In genomic region chr2:130865401-130865800, GRCh38 we compare ENCODE assay signal across 20 cellular contexts. TPM values are rescaled to one million over a fixed set of nuclear protein-coding genes. Genes with fewer than 3 reads are reported as not detected.
A peak's percentile ranks its signal among the peaks of the same experiment; 100 is the strongest.
DNase-seq lines count a peak whose midpoint lies in the region; ATAC-seq and TF ChIP-seq lines count a peak whose summit lies in the region.
"Had no signal": no experiment of that assay in that cellular context is flagged by ENCODE, and none has a peak within 500 bp of the region (broad histone marks: within the 10 kb centered on the region; RNA-seq: fewer than 3 reads in every experiment).

No MANE protein-coding gene starts in this region.

- H3K4me2 ChIP-seq in mesendoderm (ENCODE audit: low read length) = no peak overlapping the region

- DNase-seq in AG04450 (ENCODE audit: low read depth, low spot score) (no peak), H7 (peak; percentile 57), endodermal cell (peak; percentile 59), mesendoderm (peak; percentile 40), adrenal gland (no peak)
- DNase-seq: activated B cell treated with CpG ODN at 0.5 μM for 24 hours; activated CD4-positive, alpha-beta T cell treated with anti-CD3 and anti-CD28 coated beads, Interleukin-2, amount 50 U/mL, for 4 hours; activated naive CD8-positive, alpha-beta T cell treated with anti-CD3 and anti-CD28 coated beads for 36 hours; CD4-positive, CD25-positive, alpha-beta regulatory T cell; DMS 273 treated with DMSO at 0.1 percent for 48 hours; hypothalamus; nephron progenitor cell; stimulated activated CD4-positive, alpha-beta T cell treated with anti-CD3 and anti-CD28 coated beads, Interleukin-15, amount 100 ng/mL, for 24 hours had no signal

- H3K4me3 Mint-ChIP-seq in endodermal cell = no peak overlapping the region
- H3K4me3 Mint-ChIP-seq: activated B cell treated with CpG ODN at 0.5 μM for 24 hours; activated naive CD8-positive, alpha-beta T cell treated with anti-CD3 and anti-CD28 coated beads for 36 hours; activated T-helper 17 cell treated with anti-CD3 and anti-CD28 coated beads, Interleukin-2, amount 50 U/mL, for 72 hours; CD4-positive, CD25-positive, alpha-beta regulatory T cell; nephron progenitor cell; stimulated activated naive CD8-positive, alpha-beta T cell treated with anti-CD3 and anti-CD28 coated beads, Interleukin-15, Interleukin-2, amounts not matched to agents 100 ng/mL and 50 ng/mL, for 24 hours had no signal

- H3K23ac ChIP-seq in mesendoderm (ENCODE audit: low read length) = no peak overlapping the region

- no peak overlapping the region for H3K56ac ChIP-seq in mesendoderm (ENCODE audit: low read length)

- H3K9ac ChIP-seq in endodermal cell (ENCODE audit: extremely low read depth, low read length, poor library complexity, severe bottlenecking) (no peak overlapping the region), mesendoderm (ENCODE audit: low read length) (no peak overlapping the region)

- no peaks in the 10 kb centered on the region for H3K36me3 ChIP-seq in H7 (replicated peaks; ENCODE audit: control insufficient read depth, insufficient read depth, low read length)
- no peaks in the 10 kb centered on the region for H3K36me3 ChIP-seq in endodermal cell (ENCODE audit: control insufficient read depth, insufficient read depth, low read length)
- no peaks in the 10 kb centered on the region for H3K36me3 ChIP-seq in mesendoderm (ENCODE audit: control insufficient read depth, insufficient read depth, low read length)
- no peaks in the 10 kb centered on the region for H3K36me3 ChIP-seq in adrenal gland (replicated peaks in 1 of 2)
- H3K36me3 ChIP-seq: sigmoid colon, thyroid gland had no signal

- H3K36me3 Mint-ChIP-seq in endodermal cell (ENCODE audit: low read depth) = no peaks in the 10 kb centered on the region
- H3K36me3 Mint-ChIP-seq: activated naive CD8-positive, alpha-beta T cell treated with anti-CD3 and anti-CD28 coated beads for 36 hours; CD4-positive, CD25-positive, alpha-beta regulatory T cell had no signal

- H3K9me3 ChIP-seq in AG04450 (ENCODE audit: control insufficient read depth, insufficient read depth, low read length) = no peaks in the 10 kb centered on the region
- no peaks in the 10 kb centered on the region for H3K9me3 ChIP-seq in endodermal cell (ENCODE audit: control insufficient read depth, low read length)
- no peaks in the 10 kb centered on the region for H3K9me3 ChIP-seq in adrenal gland (replicated peaks in 1 of 3)
- H3K9me3 ChIP-seq: sigmoid colon, thyroid gland had no signal

- no peaks in the 10 kb centered on the region for H3K27me3 Mint-ChIP-seq in endodermal cell (ENCODE audit: insufficient read depth)
- H3K27me3 Mint-ChIP-seq: activated naive CD8-positive, alpha-beta T cell treated with anti-CD3 and anti-CD28 coated beads for 36 hours; CD4-positive, CD25-positive, alpha-beta regulatory T cell; stimulated activated naive CD8-positive, alpha-beta T cell treated with anti-CD3 and anti-CD28 coated beads, Interleukin-15, Interleukin-2, amounts not matched to agents 100 ng/mL and 50 ng/mL, for 24 hours had no signal

- H3K4ac ChIP-seq in mesendoderm (ENCODE audit: low read depth, low read length) = no peak overlapping the region

- no peaks in the 10 kb centered on the region for H3K79me2 ChIP-seq in mesendoderm (ENCODE audit: control insufficient read depth, insufficient read depth, low read length)

- no peak overlapping the region for H2AK5ac ChIP-seq in mesendoderm (ENCODE audit: low read length)

- POLR2A ChIA-PET in AG04450 (lab: Yijun Ruan, JAX) = no interaction called here

- H3K4me1 Mint-ChIP-seq in endodermal cell = peaks cover 8% of the 10 kb centered on the region
- H3K4me1 Mint-ChIP-seq: activated T-helper 17 cell treated with anti-CD3 and anti-CD28 coated beads, Interleukin-2, amount 50 U/mL, for 72 hours; CD4-positive, CD25-positive, alpha-beta regulatory T cell had no signal

- no peaks in the 10 kb centered on the region for H3K9me3 Mint-ChIP-seq in endodermal cell
- H3K9me3 Mint-ChIP-seq: activated B cell treated with CpG ODN at 0.5 μM for 24 hours; activated naive CD8-positive, alpha-beta T cell treated with anti-CD3 and anti-CD28 coated beads for 36 hours; activated T-helper 17 cell treated with anti-CD3 and anti-CD28 coated beads, Interleukin-2, amount 50 U/mL, for 72 hours; nephron progenitor cell; stimulated activated naive CD8-positive, alpha-beta T cell treated with anti-CD3 and anti-CD28 coated beads, Interleukin-15, Interleukin-2, amounts not matched to agents 100 ng/mL and 50 ng/mL, for 24 hours had no signal

- CTCF ChIA-PET in AG04450 (lab: Charles Lee) = interaction anchor here (0.6 kb wide), 1 partner anchor 548 kb away, joined by 3 read pairs; no protein-coding TSS in a partner anchor

- H3K27me3 ChIP-seq in AG04450 (ENCODE audit: control insufficient read depth, insufficient read depth, low read length) = no peaks in the 10 kb centered on the region
- no peaks in the 10 kb centered on the region for H3K27me3 ChIP-seq in H7 (ENCODE audit: control insufficient read depth, insufficient read depth, low read length)
- no peaks in the 10 kb centered on the region for H3K27me3 ChIP-seq in endodermal cell (ENCODE audit: control insufficient read depth, insufficient read depth, low read length, poor library complexity, severe bottlenecking)
- H3K27me3 ChIP-seq in mesendoderm (ENCODE audit: insufficient read depth, low read length, poor library complexity) = no peaks in the 10 kb centered on the region
- H3K27me3 ChIP-seq in adrenal gland = no peaks in the 10 kb centered on the region
- H3K27me3 ChIP-seq: sigmoid colon, thyroid gland had no signal

- no peak overlapping the region for H3K4me3 ChIP-seq in AG04450 (ENCODE audit: low read depth, low read length)
- H3K4me3 ChIP-seq in H7 (ENCODE audit: insufficient read depth, low read depth, low read length) = no peak overlapping the region
- no peak overlapping the region for H3K4me3 ChIP-seq in endodermal cell (ENCODE audit: low read length)
- H3K4me3 ChIP-seq in mesendoderm (ENCODE audit: low read length) = no peak overlapping the region
- no peak overlapping the region for H3K4me3 ChIP-seq in adrenal gland
- H3K4me3 ChIP-seq: sigmoid colon, thyroid gland had no signal

- H2BK120ac ChIP-seq in mesendoderm (ENCODE audit: low read depth, low read length) = no peak overlapping the region

- no peak overlapping the region for H3K27ac Mint-ChIP-seq in endodermal cell
- H3K27ac Mint-ChIP-seq: activated B cell treated with CpG ODN at 0.5 μM for 24 hours; activated naive CD8-positive, alpha-beta T cell treated with anti-CD3 and anti-CD28 coated beads for 36 hours; activated T-helper 17 cell treated with anti-CD3 and anti-CD28 coated beads, Interleukin-2, amount 50 U/mL, for 72 hours; CD4-positive, CD25-positive, alpha-beta regulatory T cell; nephron progenitor cell; stimulated activated naive CD8-positive, alpha-beta T cell treated with anti-CD3 and anti-CD28 coated beads, Interleukin-15, Interleukin-2, amounts not matched to agents 100 ng/mL and 50 ng/mL, for 24 hours had no signal

- intact Hi-C loops in adrenal gland (cut with DNase I) = no loop called here

- no peaks in the 10 kb centered on the region for H3K79me1 ChIP-seq in mesendoderm (ENCODE audit: low read length)

- no peak for TF ChIP-seq CTCF in AG04450 (IDR thresholded peaks at IDR 0.05; ENCODE audit: low read depth, low read length)
- no peak for TF ChIP-seq CTCF in endodermal cell (conservative IDR thresholded peaks at IDR 0.05)
- TF ChIP-seq CTCF in adrenal gland (IDR thresholded peaks at IDR 0.05) = no peak

- no peak overlapping the region for H2BK5ac ChIP-seq in mesendoderm (ENCODE audit: low read length)

- TF ChIP-seq POLR2A in adrenal gland (IDR thresholded peaks at IDR 0.05) = no peak

- no peak overlapping the region for H2BK15ac ChIP-seq in mesendoderm (replicated peaks; ENCODE audit: low read depth)

- 80 to 88% methylated on average over 4 to 8 of the region's 9 CpGs for WGBS in endodermal cell (ENCODE audit: insufficient coverage in 1 of 2, insufficient read length in 1 of 2), 2 experiments
- no CpG with 5 or more reads among the region's 9 CpGs for WGBS in mesendoderm (ENCODE audit: extremely low coverage, insufficient coverage, low lambda C conversion rate)
- WGBS in adrenal gland, 4 donors = 77 to 83% (median 80%) methylated on average over 9 of the region's 9 CpGs

- no peak overlapping the region for H3K18ac ChIP-seq in mesendoderm (ENCODE audit: low read length)

- ATAC-seq in GM18498 (IDR thresholded peaks at IDR 0.05; ENCODE audit: unreplicated experiment) = no peak
- no peak for ATAC-seq in HG03571 (IDR thresholded peaks at IDR 0.05; ENCODE audit: unreplicated experiment)
- ATAC-seq in HG03135 (IDR thresholded peaks at IDR 0.05; ENCODE audit: unreplicated experiment) = no peak
- ATAC-seq: activated T-helper 17 cell treated with anti-CD3 and anti-CD28 coated beads, Interleukin-2, amount 50 U/mL, for 72 hours had no signal

- H3K4me1 ChIP-seq in endodermal cell (ENCODE audit: control insufficient read depth, insufficient read depth, low read length) (no peaks in the 10 kb centered on the region), mesendoderm (ENCODE audit: control insufficient read depth, low read depth, low read length) (no peaks in the 10 kb centered on the region), adrenal gland (replicated peaks in 1 of 2) (no peaks in the 10 kb centered on the region)
- H3K4me1 ChIP-seq: sigmoid colon, thyroid gland had no signal

- no peak overlapping the region for H4K5ac ChIP-seq in mesendoderm (ENCODE audit: low read length)

- H3K27ac ChIP-seq in AG04450 (ENCODE audit: low read depth, low read length) (peak overlapping the region; percentile 21), endodermal cell (ENCODE audit: low read depth, low read length) (no peak overlapping the region), mesendoderm (ENCODE audit: low read depth, low read length) (no peak overlapping the region), adrenal gland (no peak overlapping the region)
- H3K27ac ChIP-seq: thyroid gland had no signal

- H4K8ac ChIP-seq in mesendoderm (ENCODE audit: low read depth, low read length) = no peak overlapping the region

RNA-seq across cellular contexts. Expression of gene ARHGEF4, which starts 28.7 kb away (rescaled TPM):
- polyA plus RNA-seq in AG04450 (2011; rRNA removed) = 0.84 and 0.95 TPM in 2 replicates
- polyA minus RNA-seq in AG04450 (2011; rRNA and poly(A)+ RNA removed) = 0.70 and 0.92 TPM in 2 replicates
- total RNA-seq in H7 (2014; rRNA removed; shearing (Covaris generic)) = 15.3 and 15.6 TPM in 2 replicates
- 10 to 100 TPM; 50.3 to 54.7 TPM for total RNA-seq in endodermal cell
- polyA plus RNA-seq in endodermal cell (2013, experiment 1 of 2) = 18.8 TPM
- 16.0 TPM for polyA plus RNA-seq in endodermal cell (2013, experiment 2 of 2)
- 3.3 TPM for polyA plus RNA-seq in mesendoderm (2013, experiment 1 of 2)
- polyA plus RNA-seq in mesendoderm (2013, experiment 2 of 2) = 3.3 TPM
- total RNA-seq in adrenal gland = 1 to 10 TPM in 7 of 8 donors, under 1 TPM in 1; 0.97 to 8.3 (median 4.2) TPM
- polyA plus RNA-seq in adrenal gland = 10 to 100 TPM in 1 of 3 donors, 1 to 10 TPM in 2; 4.2 to 40.4 (median 6.8) TPM
- total RNA-seq: activated T-helper 17 cell treated with anti-CD3 and anti-CD28 coated beads, Interleukin-2, amount 50 U/mL, for 72 hours had no signal

Comparison
In these comparisons a context has a peak if more than half of its experiments do, and no peak if none do; other contexts are left out.
1. DNase-seq: peak in H7 (single experiment), endodermal cell (single experiment) and mesendoderm (single experiment); none in AG04450 (single experiment) and adrenal gland (0 of 7).